1 cellular context compared by ENCODE assay signal in genomic region chr20:12270863-12271262, GRCh38.
TF ChIP-seq lines count a peak whose summit lies in the region.

No MANE protein-coding gene starts in this region.

TF ChIP-seq in WTC11, 78 proteins besides CTCF, POLR2A, EP300 and RAD21 (continued from another document):
- TF ChIP-seq STAT6 (CRISPR knock-in tag; conservative IDR thresholded peaks at IDR 0.05; ENCODE audit: low read depth) (no peak), SMAD3 (CRISPR knock-in tag; IDR thresholded peaks at IDR 0.05; ENCODE audit: borderline replicate concordance) (no peak), CDX4 (CRISPR knock-in tag; IDR thresholded peaks at IDR 0.05; ENCODE audit: borderline replicate concordance) (no peak), ZNF281 (CRISPR knock-in tag; IDR thresholded peaks at IDR 0.05) (no peak), ZNF263 (CRISPR knock-in tag; IDR thresholded peaks at IDR 0.05; ENCODE audit: low read depth) (no peak), ZNF512 (CRISPR knock-in tag; IDR thresholded peaks at IDR 0.05; ENCODE audit: borderline replicate concordance) (no peak), RORB (CRISPR knock-in tag; IDR thresholded peaks at IDR 0.05) (no peak), FOXK1 (CRISPR knock-in tag; IDR thresholded peaks at IDR 0.05) (no peak), IRF1 (CRISPR knock-in tag; IDR thresholded peaks at IDR 0.05) (no peak), ZNF232 (CRISPR knock-in tag; IDR thresholded peaks at IDR 0.05) (no peak)
